ENCODE assay signal across 17 cellular contexts in the genomic region with DNA sequence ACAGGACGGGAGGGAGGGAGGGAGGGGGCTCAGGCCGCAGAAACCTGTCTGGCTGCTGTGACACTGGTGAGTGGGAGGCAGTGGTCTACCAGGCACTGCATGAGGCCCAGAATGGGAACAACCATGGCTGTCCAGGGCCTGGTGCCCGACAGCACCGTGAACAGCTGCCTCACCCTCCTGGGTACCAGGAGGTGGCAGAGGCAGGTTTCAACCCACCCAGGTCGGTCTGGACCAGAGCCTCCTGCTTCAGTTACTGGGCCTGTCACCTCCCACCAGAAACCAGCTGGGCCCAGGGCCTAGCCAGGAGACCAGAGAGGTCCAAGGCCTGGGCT.
DNase-seq lines count a peak whose midpoint lies in the region; ATAC-seq and TF ChIP-seq lines count a peak whose summit lies in the region.
"Had no signal": no experiment of that assay in that cellular context is flagged by ENCODE, and none has a peak within 500 bp of the region (broad histone marks: within the 10 kb centered on the region; RNA-seq: fewer than 3 reads in every experiment).

No MANE protein-coding gene starts in this region.

- H3K4me3 ChIP-seq in right atrium auricular region (no peak overlapping the region), neural cell (ENCODE audit: low read length) (no peak overlapping the region), uterus (no peak overlapping the region)
- no peak overlapping the region for H3K4me3 ChIP-seq in CD8-positive, alpha-beta memory T cell (ENCODE audit: low read length)
- H3K4me3 ChIP-seq: ovary had no signal

- H3K27me3 ChIP-seq in right atrium auricular region: no peaks in the 10 kb centered on the region
- H3K27me3 ChIP-seq in neural cell (ENCODE audit: insufficient read depth, low read depth, low read length): no peaks in the 10 kb centered on the region
- no peaks in the 10 kb centered on the region for H3K27me3 ChIP-seq in uterus
- no peaks in the 10 kb centered on the region for H3K27me3 ChIP-seq in CD8-positive, alpha-beta memory T cell (ENCODE audit: insufficient read depth, low read length, poor library complexity, severe bottlenecking)
- H3K27me3 ChIP-seq: ovary had no signal

- intact Hi-C loops in left cardiac atrium (cut with DNase I): loop anchor here in 1 of 2 donors (10.0 kb wide), 1 partner anchor 79 kb away; a partner anchor contains a TSS
- intact Hi-C loops in uterus (cut with DNase I; ENCODE audit: low total_unique reads): no loop called here

- no peaks in the 10 kb centered on the region for H4K20me1 ChIP-seq in neural cell (ENCODE audit: insufficient read depth)

- H3K9me2 ChIP-seq in neural cell (ENCODE audit: insufficient read depth, low read length): no peaks in the 10 kb centered on the region

- H3K4me1 ChIP-seq in right atrium auricular region (peaks cover 0 to 93% of the 10 kb centered on the region in 2 donors), uterus (peaks cover 6 to 14% of the 10 kb centered on the region in 2 donors)
- H3K4me1 ChIP-seq in CD8-positive, alpha-beta memory T cell (ENCODE audit: insufficient read depth, low read length): peaks cover 25% of the 10 kb centered on the region

- TF ChIP-seq POLR2A in uterus (IDR thresholded peaks at IDR 0.05): no peak

- H3K9me3 ChIP-seq in right atrium auricular region (no peaks in the 10 kb centered on the region), neural cell (ENCODE audit: low read length) (no peaks in the 10 kb centered on the region), uterus (no peaks in the 10 kb centered on the region)
- H3K9me3 ChIP-seq in CD8-positive, alpha-beta memory T cell (ENCODE audit: low read length): no peaks in the 10 kb centered on the region
- H3K9me3 ChIP-seq: ovary had no signal

- H3K4me2 ChIP-seq in neural cell (ENCODE audit: low read length): no peak overlapping the region

- peak overlapping the region; percentile 65 for H3K27ac Mint-ChIP-seq in central memory CD8-positive, alpha-beta T cell (ENCODE audit: low read depth)
- H3K27ac Mint-ChIP-seq in CD8-positive, alpha-beta memory T cell: peak overlapping the region in 2 of 8 donors; percentile 78 to 84
- H3K27ac Mint-ChIP-seq: activated T-cell treated with anti-CD3 and anti-CD28 coated beads, Interleukin-2, amount 50 U/mL, for 72 hours; H9 had no signal

- CTCF ChIA-PET in CD8-positive, alpha-beta memory T cell (lab: Charles Lee): interaction anchor here (0.6 to 3.6 kb wide), 3 partner anchors 30 to 97 kb away, joined by 3 to 29 read pairs (median 7); a partner anchor contains a TSS

- TF ChIP-seq RAD21 in neural cell (conservative IDR thresholded peaks at IDR 0.05): no peak

- H3F3A ChIP-seq in neural cell (ENCODE audit: insufficient read depth, low read length, poor library complexity, severe bottlenecking): no peaks in the 10 kb centered on the region

- TF ChIP-seq EP300 in neural cell (conservative IDR thresholded peaks at IDR 0.05; ENCODE audit: poor library complexity, severe bottlenecking): no peak

- H3K79me2 ChIP-seq in neural cell (replicated peaks; ENCODE audit: insufficient read depth, low read length): no peaks in the 10 kb centered on the region

- peaks cover 1% of the 10 kb centered on the region for H3K36me3 Mint-ChIP-seq in central memory CD8-positive, alpha-beta T cell (ENCODE audit: insufficient read depth)
- no peaks in the 10 kb centered on the region for H3K36me3 Mint-ChIP-seq in CD8-positive, alpha-beta memory T cell
- H3K36me3 Mint-ChIP-seq: activated naive CD4-positive, alpha-beta T cell treated with anti-CD3 and anti-CD28 coated beads, Interleukin-2, amount 50 U/mL, for 72 hours had no signal

- H3K27me3 Mint-ChIP-seq in central memory CD8-positive, alpha-beta T cell: no peaks in the 10 kb centered on the region
- H3K27me3 Mint-ChIP-seq in CD8-positive, alpha-beta memory T cell: no peaks in the 10 kb centered on the region

- H3K9me3 Mint-ChIP-seq in central memory CD8-positive, alpha-beta T cell: no peaks in the 10 kb centered on the region
- no peaks in the 10 kb centered on the region for H3K9me3 Mint-ChIP-seq in CD8-positive, alpha-beta memory T cell
- H3K9me3 Mint-ChIP-seq: activated naive CD4-positive, alpha-beta T cell treated with anti-CD3 and anti-CD28 coated beads, Interleukin-2, amount 50 U/mL, for 72 hours; activated T-cell treated with anti-CD3 and anti-CD28 coated beads, Interleukin-2, amount 50 U/mL, for 72 hours; H9 had no signal

- H3K4me1 Mint-ChIP-seq in central memory CD8-positive, alpha-beta T cell: peaks cover 59% of the 10 kb centered on the region
- H3K4me1 Mint-ChIP-seq in CD8-positive, alpha-beta memory T cell: peaks cover 38 to 62% (median 45%) of the 10 kb centered on the region in 3 donors

- TF ChIP-seq CTCF in right atrium auricular region (IDR thresholded peaks at IDR 0.05) (no peak), neural cell (IDR thresholded peaks at IDR 0.05; ENCODE audit: poor library complexity, severe bottlenecking) (no peak), uterus (IDR thresholded peaks at IDR 0.05) (no peak)

- H2AFZ ChIP-seq in neural cell (ENCODE audit: low read depth, low read length): no peak overlapping the region

- DNase-seq in right atrium auricular region (ENCODE audit: low spot score): no peak
- DNase-seq in left cardiac atrium: no peak
- no peak for DNase-seq in central memory CD8-positive, alpha-beta T cell (ENCODE audit: low spot score in 2 of 2)
- no peak for DNase-seq in uterus
- DNase-seq in stimulated activated CD4-positive, alpha-beta T cell treated with anti-CD3 and anti-CD28 coated beads, Interleukin-4, amount 100 ng/mL, for 24 hours: no peak
- DNase-seq in CD8-positive, alpha-beta memory T cell: no peak
- DNase-seq: activated T-cell treated with anti-CD3 and anti-CD28 coated beads, Interleukin-2, amount 50 U/mL, for 72 hours; H9; NCI-H1417 treated with DMSO at 0.1 percent for 48 hours; NCI-H526; T-helper 9 cell had no signal

- no peaks in the 10 kb centered on the region for H3K36me3 ChIP-seq in right atrium auricular region
- H3K36me3 ChIP-seq in neural cell (ENCODE audit: insufficient read depth, low read length): no peaks in the 10 kb centered on the region
- no peaks in the 10 kb centered on the region for H3K36me3 ChIP-seq in uterus
- H3K36me3 ChIP-seq in CD8-positive, alpha-beta memory T cell (ENCODE audit: insufficient read depth, low read length): no peaks in the 10 kb centered on the region
- H3K36me3 ChIP-seq: ovary had no signal

- no peak overlapping the region for H3K4me3 Mint-ChIP-seq in central memory CD8-positive, alpha-beta T cell
- no peak overlapping the region for H3K4me3 Mint-ChIP-seq in CD8-positive, alpha-beta memory T cell
- H3K4me3 Mint-ChIP-seq: activated T-cell treated with anti-CD3 and anti-CD28 coated beads, Interleukin-2, amount 50 U/mL, for 72 hours; CD14-positive monocyte had no signal

- H3K27ac ChIP-seq in right atrium auricular region (peak overlapping the region; percentile 80 to 84), neural cell (ENCODE audit: low read length) (peak overlapping the region; percentile 37), uterus (peak overlapping the region; percentile 23 to 78)
- no peak overlapping the region for H3K27ac ChIP-seq in CD8-positive, alpha-beta memory T cell (ENCODE audit: low read depth, low read length)

- ATAC-seq in left cardiac atrium: no peak
- ATAC-seq in central memory CD8-positive, alpha-beta T cell (replicated peaks; ENCODE audit: extremely low read depth, poor library complexity, severe bottlenecking): no peak
- no peak for ATAC-seq in GM21737 (IDR thresholded peaks at IDR 0.05; ENCODE audit: unreplicated experiment)
- ATAC-seq: activated CD4-positive, CD25-positive, alpha-beta regulatory T cell treated with anti-CD3 and anti-CD28 coated beads, Interleukin-2, amount 50 U/mL, for 24 hours; activated naive CD4-positive, alpha-beta T cell treated with anti-CD3 and anti-CD28 coated beads, Interleukin-2, amount 50 U/mL, for 72 hours had no signal

- POLR2A ChIA-PET in CD8-positive, alpha-beta memory T cell (lab: Charles Lee): no interaction called here

- H3K9ac ChIP-seq in neural cell (ENCODE audit: low read length): no peak overlapping the region

TF ChIP-seq in neural cell, 6 proteins besides CTCF, POLR2A, EP300 and RAD21:
- TF ChIP-seq, protein P1, sequence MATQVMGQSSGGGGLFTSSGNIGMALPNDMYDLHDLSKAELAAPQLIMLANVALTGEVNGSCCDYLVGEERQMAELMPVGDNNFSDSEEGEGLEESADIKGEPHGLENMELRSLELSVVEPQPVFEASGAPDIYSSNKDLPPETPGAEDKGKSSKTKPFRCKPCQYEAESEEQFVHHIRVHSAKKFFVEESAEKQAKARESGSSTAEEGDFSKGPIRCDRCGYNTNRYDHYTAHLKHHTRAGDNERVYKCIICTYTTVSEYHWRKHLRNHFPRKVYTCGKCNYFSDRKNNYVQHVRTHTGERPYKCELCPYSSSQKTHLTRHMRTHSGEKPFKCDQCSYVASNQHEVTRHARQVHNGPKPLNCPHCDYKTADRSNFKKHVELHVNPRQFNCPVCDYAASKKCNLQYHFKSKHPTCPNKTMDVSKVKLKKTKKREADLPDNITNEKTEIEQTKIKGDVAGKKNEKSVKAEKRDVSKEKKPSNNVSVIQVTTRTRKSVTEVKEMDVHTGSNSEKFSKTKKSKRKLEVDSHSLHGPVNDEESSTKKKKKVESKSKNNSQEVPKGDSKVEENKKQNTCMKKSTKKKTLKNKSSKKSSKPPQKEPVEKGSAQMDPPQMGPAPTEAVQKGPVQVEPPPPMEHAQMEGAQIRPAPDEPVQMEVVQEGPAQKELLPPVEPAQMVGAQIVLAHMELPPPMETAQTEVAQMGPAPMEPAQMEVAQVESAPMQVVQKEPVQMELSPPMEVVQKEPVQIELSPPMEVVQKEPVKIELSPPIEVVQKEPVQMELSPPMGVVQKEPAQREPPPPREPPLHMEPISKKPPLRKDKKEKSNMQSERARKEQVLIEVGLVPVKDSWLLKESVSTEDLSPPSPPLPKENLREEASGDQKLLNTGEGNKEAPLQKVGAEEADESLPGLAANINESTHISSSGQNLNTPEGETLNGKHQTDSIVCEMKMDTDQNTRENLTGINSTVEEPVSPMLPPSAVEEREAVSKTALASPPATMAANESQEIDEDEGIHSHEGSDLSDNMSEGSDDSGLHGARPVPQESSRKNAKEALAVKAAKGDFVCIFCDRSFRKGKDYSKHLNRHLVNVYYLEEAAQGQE (IDR thresholded peaks at IDR 0.05; ENCODE audit: borderline replicate concordance): no peak
- TF ChIP-seq EZH2 (IDR thresholded peaks at IDR 0.05; ENCODE audit: borderline replicate concordance, insufficient read depth, low read length, poor library complexity, severe bottlenecking) (no peak), MXI1 (conservative IDR thresholded peaks at IDR 0.05; ENCODE audit: poor library complexity, severe bottlenecking) (no peak), TAF1 (IDR thresholded peaks at IDR 0.05; ENCODE audit: low read depth) (no peak), POLR2AphosphoS5 (IDR thresholded peaks at IDR 0.05) (no peak), SMC3 (conservative IDR thresholded peaks at IDR 0.05; ENCODE audit: poor library complexity) (no peak)
